ENCODE assay signal across 17 cellular contexts in the genomic region with DNA sequence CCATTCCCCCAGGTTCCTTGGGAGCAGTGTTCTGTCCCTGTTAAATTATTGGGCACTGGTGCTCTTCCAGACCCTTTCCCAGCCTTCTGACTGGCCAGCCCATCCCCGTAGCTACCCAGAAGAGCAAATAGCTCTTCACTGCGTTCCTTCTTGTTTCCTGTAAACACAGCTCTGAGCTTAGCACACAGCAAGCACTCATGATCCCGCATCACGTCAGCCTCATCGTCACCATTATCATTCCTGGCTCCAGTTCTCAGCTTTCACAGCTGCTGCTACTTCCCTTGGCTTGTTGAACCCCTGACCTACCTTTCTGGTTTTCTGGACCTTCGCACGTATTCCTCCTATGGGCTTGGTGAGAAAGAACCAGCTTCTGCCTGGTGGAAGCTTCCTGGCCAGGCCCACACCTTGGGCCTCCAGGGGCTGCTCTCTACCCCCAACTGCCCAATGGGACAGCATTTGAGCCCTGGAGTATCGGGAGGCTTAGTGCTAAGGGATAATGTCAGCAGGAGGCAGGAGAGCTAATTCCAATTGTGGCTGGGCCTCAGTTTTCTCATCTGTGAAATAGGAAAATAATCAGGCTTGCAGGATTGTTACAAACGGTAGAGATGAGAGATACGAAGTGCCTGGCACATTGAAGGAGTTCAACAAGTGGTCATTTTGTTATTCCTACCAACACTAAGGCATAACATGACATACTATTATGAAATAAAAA. TPM values are rescaled to one million over a fixed set of nuclear protein-coding genes. Genes with fewer than 3 reads are reported as not detected.
DNase-seq lines count a peak whose midpoint lies in the region; ATAC-seq and TF ChIP-seq lines count a peak whose summit lies in the region.
"Had no signal": no experiment of that assay in that cellular context is flagged by ENCODE, and none has a peak within 500 bp of the region (broad histone marks: within the 10 kb centered on the region; RNA-seq: fewer than 3 reads in every experiment).

No MANE protein-coding gene starts in this region.

- H3K4me3 ChIP-seq in A673 (ENCODE audit: low read depth, low read length, poor library complexity, severe bottlenecking) (peak overlapping the region; percentile 54), HEK293 (ENCODE audit: low read depth, low read length) (no peak overlapping the region), coronary artery (no peak overlapping the region)
- H3K4me3 ChIP-seq: Peyer's patch had no signal

- TF ChIP-seq CTCF in A673 (conservative IDR thresholded peaks at IDR 0.05; ENCODE audit: low read depth, low read length) (no peak), HEK293 (tag by site-specific recombination; IDR thresholded peaks at IDR 0.05) (no peak), coronary artery (IDR thresholded peaks at IDR 0.05) (no peak)

- CTCF ChIA-PET in A673 (lab: Charles Lee) (no interaction called here), HEK293 (lab: Yijun Ruan, JAX) (no interaction called here)

- H3K4me1 ChIP-seq in A673 (ENCODE audit: insufficient read depth, low read length, poor library complexity, severe bottlenecking) (peaks cover 19% of the 10 kb centered on the region), HEK293 (ENCODE audit: control insufficient read depth, insufficient read depth, low read length) (no peaks in the 10 kb centered on the region)
- H3K4me1 ChIP-seq: Peyer's patch had no signal

- H3K36me3 ChIP-seq in A673 (ENCODE audit: insufficient read depth, low read length, poor library complexity, severe bottlenecking): peaks cover 18% of the 10 kb centered on the region
- H3K36me3 ChIP-seq in HEK293 (ENCODE audit: control insufficient read depth in 2 of 2, insufficient read depth in 1 of 2, low read length in 2 of 2): no peaks in the 10 kb centered on the region
- H3K36me3 ChIP-seq: Peyer's patch had no signal

- POLR2A ChIA-PET in A673 (lab: Charles Lee; ENCODE audit: low non-redundant PET): no interaction called here
- POLR2A ChIA-PET in HEK293 (lab: Yijun Ruan, JAX): interaction anchor here (0.7 kb wide), 1 partner anchor 37 kb away, joined by 4 read pairs; no protein-coding TSS in a partner anchor

- H3K9me3 ChIP-seq in A673 (ENCODE audit: low read depth, low read length, poor library complexity, severe bottlenecking) (no peaks in the 10 kb centered on the region), HEK293 (ENCODE audit: control insufficient read depth, insufficient read depth, low read depth, low read length) (no peaks in the 10 kb centered on the region)
- H3K9me3 ChIP-seq: Peyer's patch had no signal

- BruUV-seq in A673 (replicated peaks; lab: Mats Ljungman, UMichigan): no TSS peak

- H3K27ac ChIP-seq in A673 (ENCODE audit: low read depth, low read length, poor library complexity, severe bottlenecking) (peak overlapping the region; percentile 74), HEK293 (ENCODE audit: extremely low read depth, low read depth, low read length) (no peak overlapping the region), coronary artery (no peak overlapping the region)
- H3K27ac ChIP-seq: C4-2B, Peyer's patch had no signal

- no peak for ATAC-seq in sciatic nerve
- no peak for ATAC-seq in GM21528 (IDR thresholded peaks at IDR 0.05; ENCODE audit: low FRiP score, unreplicated experiment)

- intact Hi-C loops in A673 (cut with micrococcal nuclease; ENCODE audit: unreplicated experiment) (loop anchor here (2.0 to 5.0 kb wide), 2 partner anchors 23 to 738 kb away; partner anchors contain the start of gene PAPOLA), sciatic nerve (cut with DNase I) (no loop called here)

- DNase-seq in A673 (ENCODE audit: low spot score): peak; percentile 50
- DNase-seq in SHP77 treated with DMSO at 0.1 percent for 48 hours (lab: John Stamatoyannopoulos, UW): peak; percentile 97
- peak; percentile 66 for DNase-seq in islet precursor cell
- no peak for DNase-seq in sciatic nerve (ENCODE audit: low spot score)
- no peak for DNase-seq in coronary artery (ENCODE audit: low spot score)
- no peak for DNase-seq in ecto neural progenitor cell (ENCODE audit: low spot score)
- DNase-seq: Calu3, DND-41, GF-D8, HCEC 1CT, NCI-H146, NCI-H345, Peyer's patch, SIG-M5 had no signal

- H3K27me3 ChIP-seq in A673 (replicated peaks; ENCODE audit: insufficient read depth, low read depth, low read length, poor library complexity): no peaks in the 10 kb centered on the region
- H3K27me3 ChIP-seq: Peyer's patch had no signal

TF ChIP-seq in HEK293, 187 proteins besides CTCF, POLR2A, EP300 and RAD21:
- TF ChIP-seq ZNF654 (tag by site-specific recombination; IDR thresholded peaks at IDR 0.05; ENCODE audit: low read depth) (no peak), SCRT2 (tag by site-specific recombination; IDR thresholded peaks at IDR 0.05) (peak; percentile 49; the same call in 1 of the 2 replicates)
TF ChIP-seq in HEK293: peak in this region for 1.

RNA-seq across cellular contexts. Expression of gene PAPOLA, which starts 22.6 kb away (rescaled TPM):
- total RNA-seq in A673 (2021) (318 and 337 TPM in 2 replicates), sciatic nerve (188 TPM)

Comparison
In these comparisons a context has a peak if more than half of its experiments do, and no peak if none do; other contexts are left out.
1. DNase-seq: peak in A673 (single experiment), SHP77 treated with DMSO at 0.1 percent for 48 hours (single experiment) and islet precursor cell (single experiment); none in sciatic nerve (single experiment), coronary artery (single experiment) and ecto neural progenitor cell (single experiment).